ENCODE assay signal across 25 cellular contexts in genomic region chr3:151707216-151707615, GRCh38. TPM values are rescaled to one million over a fixed set of nuclear protein-coding genes. Genes with fewer than 3 reads are reported as not detected.
A peak's percentile ranks its signal among the peaks of the same experiment; 100 is the strongest.
DNase-seq lines count a peak whose midpoint lies in the region; ATAC-seq, FAIRE-seq and TF ChIP-seq lines count a peak whose summit lies in the region.
"Had no signal": no experiment of that assay in that cellular context is flagged by ENCODE, and none has a peak within 500 bp of the region (broad histone marks: within the 10 kb centered on the region; RNA-seq: fewer than 3 reads in every experiment).

No MANE protein-coding gene starts in this region.

- H3K4me3 ChIP-seq in bronchial epithelial cell (ENCODE audit: low read depth, low read length): no peak overlapping the region

- no peaks in the 10 kb centered on the region for H3K36me3 ChIP-seq in bronchial epithelial cell (ENCODE audit: control insufficient read depth, insufficient read depth, low read length)

- no peak for FAIRE-seq in bronchial epithelial cell (lab: Jason Lieb, UNC)
- FAIRE-seq: GM12892 had no signal

- TF ChIP-seq CTCF in bronchial epithelial cell (IDR thresholded peaks at IDR 0.05; ENCODE audit: insufficient read depth, low read length, severe bottlenecking): no peak

- DNase-seq in M059J (ENCODE audit: low read depth) (peak; percentile 27), bronchial epithelial cell (ENCODE audit: low read depth) (peak; percentile 37), fibroblast of peridontal ligament (ENCODE audit: extremely low read depth) (peak; percentile 16), kidney glomerular epithelial cell (lab: John Stamatoyannopoulos, UW) (no peak), NCI-H2107 treated with DMSO at 0.1 percent for 48 hours (lab: John Stamatoyannopoulos, UW; ENCODE audit: unreplicated experiment) (no peak), SW 1271 (lab: John Stamatoyannopoulos, UW) (no peak)
- DNase-seq: Caco-2; CD8-positive, alpha-beta T cell; DMS79 treated with DMSO at 0.1 percent for 48 hours; MV-4-11; NCI-H1105; NCI-H1436 treated with DMSO at 0.1 percent for 48 hours; NCI-H1930; NCI-H2107; NCI-H446 treated with DMSO at 0.1 percent for 48 hours; NCI-H526; SHP77 had no signal

- no peaks in the 10 kb centered on the region for H3K27me3 ChIP-seq in bronchial epithelial cell (ENCODE audit: control insufficient read depth, insufficient read depth, low read length)

- ATAC-seq in GM19463 (IDR thresholded peaks at IDR 0.05; ENCODE audit: unreplicated experiment): no peak
- ATAC-seq: CD8-positive, alpha-beta T cell; HCT116; Panc1 had no signal

RNA-seq across cellular contexts. Expression of gene AADACL2, which starts 26.5 kb away (rescaled TPM):
- total RNA-seq in M059J (2014; rRNA removed; shearing (Covaris generic)): not detected in 2 replicates
- total RNA-seq in bronchial epithelial cell: not detected in 2 replicates
- total RNA-seq: A673; B cell; Caco-2; CD8-positive, alpha-beta T cell; H4; SK-MEL-5 had no signal

Comparison
In these comparisons a context has a peak if more than half of its experiments do, and no peak if none do; other contexts are left out.
1. DNase-seq: peak in M059J (single experiment), bronchial epithelial cell (single experiment) and fibroblast of peridontal ligament (single experiment); none in kidney glomerular epithelial cell (single experiment), NCI-H2107 treated with DMSO at 0.1 percent for 48 hours (single experiment) and SW 1271 (0 of 2).